ENCODE assay signal across 17 cellular contexts in the genomic region with DNA sequence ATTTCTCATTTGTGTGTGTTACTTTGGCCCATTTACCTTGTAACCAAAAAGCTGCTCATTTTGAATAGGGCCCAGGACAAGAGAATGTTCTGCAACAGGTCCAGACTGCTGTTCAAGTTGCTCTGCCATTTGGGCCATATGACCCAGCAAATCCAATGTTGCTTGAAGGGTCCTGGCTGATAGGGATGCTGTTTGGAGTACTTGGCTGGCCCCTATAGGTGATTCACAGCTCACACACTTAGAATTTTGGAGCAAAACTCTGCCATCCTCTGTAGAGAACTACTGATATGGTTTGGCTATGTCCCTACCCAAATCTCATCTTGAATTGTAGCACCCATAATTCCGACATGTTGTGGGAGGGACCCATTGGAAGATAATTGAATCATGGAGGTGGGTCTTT.
DNase-seq lines count a peak whose midpoint lies in the region; ATAC-seq and TF ChIP-seq lines count a peak whose summit lies in the region.
"Had no signal": no experiment of that assay in that cellular context is flagged by ENCODE, and none has a peak within 500 bp of the region (broad histone marks: within the 10 kb centered on the region; RNA-seq: fewer than 3 reads in every experiment).

No MANE protein-coding gene starts in this region.

- TF ChIP-seq CTCF in Caco-2 (IDR thresholded peaks at IDR 0.05; ENCODE audit: insufficient read depth in 1 of 2, low read depth in 1 of 2, low read length in 1 of 2, severe bottlenecking in 1 of 2, unreplicated experiment in 1 of 2) (no peak), brain microvascular endothelial cell (IDR thresholded peaks at IDR 0.05; ENCODE audit: low read depth, low read length, missing control alignments) (peak; percentile 23), fibroblast of pulmonary artery (IDR thresholded peaks at IDR 0.05; ENCODE audit: low read length, missing control alignments) (no peak), heart right ventricle (IDR thresholded peaks at IDR 0.05) (no peak)

- intact Hi-C loops in Caco-2 (cut with micrococcal nuclease; ENCODE audit: unreplicated experiment), result loop anchor here (5.0 kb wide), 1 partner anchor 124 kb away; no protein-coding TSS in a partner anchor
- intact Hi-C loops in heart right ventricle (cut with DNase I), result no loop called here

- H3K27me3 Mint-ChIP-seq in Caco-2 (ENCODE audit: insufficient read depth, unreplicated experiment), result no peaks in the 10 kb centered on the region
- H3K27me3 Mint-ChIP-seq: B cell had no signal

- peaks cover 46% of the 10 kb centered on the region for H3K4me1 ChIP-seq in Caco-2
- H3K4me1 ChIP-seq in heart right ventricle, result no peaks in the 10 kb centered on the region

- 92 to 97% methylated on average over 1 of the region's 1 CpG for WGBS in heart right ventricle, 2 donors

- no TSS peak for BruUV-seq in Caco-2 (replicated peaks; lab: Mats Ljungman, UMichigan)

- H3K36me3 ChIP-seq in Caco-2 (ENCODE audit: control insufficient read depth, insufficient read depth, low read length) (no peaks in the 10 kb centered on the region), brain microvascular endothelial cell (replicated peaks) (no peaks in the 10 kb centered on the region), heart right ventricle (no peaks in the 10 kb centered on the region)

- CTCF ChIA-PET in Caco-2 (lab: Charles Lee), result interaction anchor here (1.0 kb wide), 1 partner anchor 307 kb away, joined by 3 read pairs; the partner anchor contains the start of gene CEP135

- in situ Hi-C loops in KBM-7 (cut with MboI; ENCODE audit: low pct_unique_long_range_greater_than_20kb, low sequenced_read_pairs), result no loop called here
- in situ Hi-C loops in brain microvascular endothelial cell (cut with HindIII; ENCODE audit: low pct_ligation_motif_present, low sequenced_read_pairs), result no loop called here

- H3K4me3 Mint-ChIP-seq in Caco-2 (ENCODE audit: unreplicated experiment), result no peak overlapping the region
- H3K4me3 Mint-ChIP-seq: B cell; CD8-positive, alpha-beta T cell had no signal

- H3K4me1 Mint-ChIP-seq in Caco-2 (ENCODE audit: low read depth, unreplicated experiment), result peaks cover 33% of the 10 kb centered on the region

- peak overlapping the region; percentile 54 for H3K27ac Mint-ChIP-seq in Caco-2 (ENCODE audit: unreplicated experiment)
- H3K27ac Mint-ChIP-seq: B cell; CD8-positive, alpha-beta T cell had no signal

- POLR2A ChIA-PET in Caco-2 (lab: Charles Lee), result no interaction called here

- H3K4me3 ChIP-seq in Caco-2 (ENCODE audit: low read depth, low read length) (no peak overlapping the region), brain microvascular endothelial cell (ENCODE audit: low read depth, low read length) (no peak overlapping the region), fibroblast of pulmonary artery (replicated peaks; ENCODE audit: low read depth, low read length) (no peak overlapping the region), heart right ventricle (no peak overlapping the region)

- H3K9me3 Mint-ChIP-seq in Caco-2 (ENCODE audit: unreplicated experiment), result peaks cover 8% of the 10 kb centered on the region
- H3K9me3 Mint-ChIP-seq: CD8-positive, alpha-beta T cell had no signal

- H3K27me3 ChIP-seq in Caco-2 (replicated peaks; ENCODE audit: control insufficient read depth, insufficient read depth, low read length) (no peaks in the 10 kb centered on the region), brain microvascular endothelial cell (replicated peaks) (no peaks in the 10 kb centered on the region), heart right ventricle (peaks cover 0 to 4% (median 0%) of the 10 kb centered on the region in 7 donors)

- peaks cover 7% of the 10 kb centered on the region for H3K36me3 Mint-ChIP-seq in Caco-2 (ENCODE audit: insufficient read depth, unreplicated experiment)
- H3K36me3 Mint-ChIP-seq: CD8-positive, alpha-beta T cell had no signal

- no peak for DNase-seq in Caco-2
- DNase-seq in KBM-7, result peak; percentile 7
- DNase-seq in brain microvascular endothelial cell, result no peak
- peak; percentile 11 for DNase-seq in fibroblast of pulmonary artery (ENCODE audit: low read depth)
- no peak for DNase-seq in NCI-H187 (lab: John Stamatoyannopoulos, UW)
- no peak for DNase-seq in heart right ventricle
- no peak for DNase-seq in NCI-H2029 treated with DMSO at 0.1 percent for 48 hours (lab: John Stamatoyannopoulos, UW)
- DNase-seq: ACHN; CD8-positive, alpha-beta T cell; GOT3; Kasumi-1; NCI-H1417; NCI-H2081; NCI-H2227 treated with DMSO at 0.1 percent for 48 hours; NCI-H526 treated with DMSO at 0.1 percent for 48 hours had no signal

- no peak for ATAC-seq in heart right ventricle
- ATAC-seq: CD8-positive, alpha-beta T cell; Right ventricle myocardium inferior had no signal

- H3K27ac ChIP-seq in brain microvascular endothelial cell (no peak overlapping the region), heart right ventricle (no peak overlapping the region)

- H3K9me3 ChIP-seq in Caco-2 (no peaks in the 10 kb centered on the region; the same call in 1 of the 2 replicates), heart right ventricle (no peaks in the 10 kb centered on the region)

Comparison
In these comparisons a context has a peak if more than half of its experiments do, and no peak if none do; other contexts are left out.
1. DNase-seq: peak in KBM-7 (single experiment) and fibroblast of pulmonary artery (single experiment); none in Caco-2 (0 of 2), brain microvascular endothelial cell (single experiment), NCI-H187 (0 of 2), heart right ventricle (0 of 2) and NCI-H2029 treated with DMSO at 0.1 percent for 48 hours (single experiment).